ENCODE assay signal across 24 cellular contexts in the genomic region with DNA sequence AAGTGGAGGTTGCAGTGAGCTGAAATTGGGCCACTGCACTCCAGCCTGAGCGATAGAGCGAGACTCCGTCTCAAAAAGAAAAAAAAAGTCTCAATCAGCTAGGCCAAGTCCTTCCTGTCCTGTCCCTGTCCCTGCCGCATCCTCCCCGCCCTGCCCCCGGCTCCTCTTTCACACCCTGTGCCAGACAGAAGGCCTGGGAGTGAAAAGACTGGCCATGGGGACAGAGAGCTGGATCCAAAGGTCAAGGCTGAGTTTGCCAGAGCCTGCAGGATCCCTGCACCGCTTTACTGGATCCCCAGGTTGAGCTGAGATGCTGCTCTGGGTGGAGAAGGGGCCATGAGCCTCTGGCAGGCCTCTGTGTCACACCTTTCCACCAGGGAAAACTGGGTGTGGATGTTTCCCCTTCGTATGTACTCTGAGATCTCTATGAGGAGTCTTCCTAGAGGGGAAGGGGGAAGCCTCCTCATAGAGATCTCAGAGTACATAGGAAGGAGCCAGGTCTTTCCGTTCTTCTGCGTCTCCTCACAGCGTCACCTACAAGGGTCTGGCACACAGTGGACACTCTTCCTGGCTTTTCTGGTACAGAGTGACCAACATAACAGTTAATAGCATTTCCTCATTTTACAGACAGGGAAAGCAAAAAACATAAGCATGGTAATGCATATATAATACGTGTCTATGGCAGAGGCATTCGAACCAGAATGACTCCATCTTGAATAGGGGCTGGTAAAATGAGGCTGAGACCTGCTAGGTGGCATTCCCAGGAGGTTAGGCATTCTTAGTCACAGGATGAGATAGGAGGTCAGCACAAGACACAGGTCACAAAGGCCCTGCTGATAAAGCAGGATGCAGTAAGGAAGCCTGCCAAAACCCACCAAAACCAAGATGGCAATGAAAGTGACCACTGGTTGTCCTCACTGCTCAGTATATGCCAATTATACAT. TPM values are rescaled to one million over a fixed set of nuclear protein-coding genes. Genes with fewer than 3 reads are reported as not detected.
DNase-seq lines count a peak whose midpoint lies in the region; ATAC-seq and TF ChIP-seq lines count a peak whose summit lies in the region.
"Had no signal": no experiment of that assay in that cellular context is flagged by ENCODE, and none has a peak within 500 bp of the region (broad histone marks: within the 10 kb centered on the region; RNA-seq: fewer than 3 reads in every experiment).

No MANE protein-coding gene starts in this region.

- H3K9me3 Mint-ChIP-seq in CD4-positive, CD25-positive, alpha-beta regulatory T cell: no peaks in the 10 kb centered on the region
- no peaks in the 10 kb centered on the region for H3K9me3 Mint-ChIP-seq in osteocyte (ENCODE audit: unreplicated experiment)
- H3K9me3 Mint-ChIP-seq: activated CD4-positive, alpha-beta memory T cell treated with anti-CD3 and anti-CD28 coated beads, Interleukin-2, amount 10 ng/mL, durations not matched to agents 7 days and 5 days; activated T-cell treated with anti-CD3 and anti-CD28 coated beads, Interleukin-2, amount 50 U/mL, for 24 hours; T-helper 1 cell treated with Interleukin-12 subunit alpha and Interleukin-12 subunit beta and Interleukin-4 antibody, amounts not matched to agents 30 μg/mL and 1 μg/mL, for 36 hours had no signal

- no peaks in the 10 kb centered on the region for H3K27me3 ChIP-seq in CD4-positive, CD25-positive, alpha-beta regulatory T cell (ENCODE audit: control insufficient read depth, insufficient read depth, low read length)
- H3K27me3 ChIP-seq in esophagus muscularis mucosa: no peaks in the 10 kb centered on the region
- H3K27me3 ChIP-seq in neuronal stem cell (ENCODE audit: control insufficient read depth in 3 of 3, insufficient read depth in 3 of 3, low read depth in 1 of 3, low read length in 3 of 3): no peaks in the 10 kb centered on the region
- H3K27me3 ChIP-seq: foreskin keratinocyte, tibial artery had no signal

- H4K91ac ChIP-seq in neuronal stem cell (ENCODE audit: low read depth, low read length, poor library complexity): no peak overlapping the region

- H3K27me3 Mint-ChIP-seq in CD4-positive, CD25-positive, alpha-beta regulatory T cell: no peaks in the 10 kb centered on the region
- H3K27me3 Mint-ChIP-seq in osteocyte (ENCODE audit: unreplicated experiment): no peaks in the 10 kb centered on the region
- H3K27me3 Mint-ChIP-seq: activated CD4-positive, alpha-beta memory T cell treated with anti-CD3 and anti-CD28 coated beads, Interleukin-2, amount 10 ng/mL, durations not matched to agents 7 days and 5 days; activated naive CD8-positive, alpha-beta T cell; activated T-cell treated with anti-CD3 and anti-CD28 coated beads, Interleukin-2, amount 50 U/mL, for 24 hours had no signal

- H3K36me3 ChIP-seq in CD4-positive, CD25-positive, alpha-beta regulatory T cell (ENCODE audit: control insufficient read depth, insufficient read depth, low read length): no peaks in the 10 kb centered on the region
- H3K36me3 ChIP-seq in esophagus muscularis mucosa (no peaks in the 10 kb centered on the region), neuronal stem cell (replicated peaks in 1 of 2; ENCODE audit: control insufficient read depth in 2 of 2, insufficient read depth in 2 of 2, low read length in 2 of 2) (no peaks in the 10 kb centered on the region)
- H3K36me3 ChIP-seq: tibial artery, WERI-Rb-1 had no signal

- TF ChIP-seq CTCF in esophagus muscularis mucosa (IDR thresholded peaks at IDR 0.05) (no peak), osteocyte (IDR thresholded peaks at IDR 0.05) (no peak)

- intact Hi-C loops in esophagus muscularis mucosa (cut with DNase I): no loop called here

- H3K36me3 Mint-ChIP-seq in CD4-positive, CD25-positive, alpha-beta regulatory T cell: peaks cover 6% of the 10 kb centered on the region
- H3K36me3 Mint-ChIP-seq in osteocyte (ENCODE audit: unreplicated experiment): no peaks in the 10 kb centered on the region
- H3K36me3 Mint-ChIP-seq: activated naive CD8-positive, alpha-beta T cell had no signal

- H3K27ac Mint-ChIP-seq in CD4-positive, CD25-positive, alpha-beta regulatory T cell: peak overlapping the region in 2 of 3 donors; percentile 8 to 60
- no peak overlapping the region for H3K27ac Mint-ChIP-seq in osteocyte (ENCODE audit: unreplicated experiment)
- H3K27ac Mint-ChIP-seq: activated CD4-positive, alpha-beta memory T cell treated with anti-CD3 and anti-CD28 coated beads, Interleukin-2, amount 10 ng/mL, durations not matched to agents 7 days and 5 days; activated T-cell treated with anti-CD3 and anti-CD28 coated beads, Interleukin-2, amount 50 U/mL, for 24 hours; T-helper 1 cell treated with Interleukin-12 subunit alpha and Interleukin-12 subunit beta and Interleukin-4 antibody, amounts not matched to agents 30 μg/mL and 1 μg/mL, for 36 hours had no signal

- no peak for DNase-seq in CD4-positive, CD25-positive, alpha-beta regulatory T cell
- DNase-seq in HuH-7.5 (ENCODE audit: low spot score): peak; percentile 81
- no peak for DNase-seq in esophagus muscularis mucosa (ENCODE audit: extremely low spot score)
- DNase-seq in neuronal stem cell (ENCODE audit: low spot score): no peak
- DNase-seq in osteocyte (ENCODE audit: extremely low spot score, unreplicated experiment): no peak
- no peak for DNase-seq in NCI-H2081 (lab: John Stamatoyannopoulos, UW)
- no peak for DNase-seq in activated CD4-positive, CD25-positive, alpha-beta regulatory T cell (lab: John Stamatoyannopoulos, UW)
- DNase-seq in NCI-H446 (lab: John Stamatoyannopoulos, UW): no peak
- DNase-seq: activated CD4-positive, alpha-beta memory T cell treated with anti-CD3 and anti-CD28 coated beads, Interleukin-2, amount 10 ng/mL, durations not matched to agents 7 days and 5 days; activated T-cell treated with anti-CD3 and anti-CD28 coated beads, Interleukin-2, amount 50 U/mL, for 24 hours; COR-L47; foreskin keratinocyte; GOT3; mucosa of descending colon; NCI-H1092 treated with DMSO at 0.1 percent for 48 hours; NCI-H2081 treated with DMSO at 0.1 percent for 48 hours; NCI-H510A; stimulated activated naive CD4-positive, alpha-beta T cell treated with Interleukin-2 at 50 U/mL for 16 hours; tibial artery; WERI-Rb-1 had no signal

- TF ChIP-seq EP300 in esophagus muscularis mucosa (IDR thresholded peaks at IDR 0.05): no peak

- no peak overlapping the region for H3K9ac ChIP-seq in neuronal stem cell (ENCODE audit: low read depth, low read length, poor library complexity)

- no peak overlapping the region for H3K18ac ChIP-seq in neuronal stem cell (ENCODE audit: low read length)

- H2BK5ac ChIP-seq in neuronal stem cell (ENCODE audit: low read length): no peak overlapping the region

- H3K4me1 ChIP-seq in CD4-positive, CD25-positive, alpha-beta regulatory T cell (ENCODE audit: control insufficient read depth, insufficient read depth, low read length, poor library complexity, severe bottlenecking): peaks cover 6% of the 10 kb centered on the region
- H3K4me1 ChIP-seq in esophagus muscularis mucosa: peaks cover 20 to 39% (median 33%) of the 10 kb centered on the region in 4 donors
- peaks cover 5 to 11% of the 10 kb centered on the region in 2 donors for H3K4me1 ChIP-seq in neuronal stem cell (ENCODE audit: control insufficient read depth in 2 of 2, insufficient read depth in 1 of 2, low read depth in 1 of 2, low read length in 2 of 2)

- no peak for ATAC-seq in CD4-positive, CD25-positive, alpha-beta regulatory T cell (ENCODE audit: low read depth in 2 of 2)
- ATAC-seq: foreskin keratinocyte, mucosa of descending colon had no signal

- H3K4me2 ChIP-seq in neuronal stem cell (ENCODE audit: insufficient read depth, low read length, poor library complexity, severe bottlenecking): no peak overlapping the region

- H3K23ac ChIP-seq in neuronal stem cell (ENCODE audit: low read depth, low read length, poor library complexity): no peak overlapping the region

- TF ChIP-seq POLR2A in esophagus muscularis mucosa (IDR thresholded peaks at IDR 0.05; ENCODE audit: low read depth): no peak

- H3K14ac ChIP-seq in neuronal stem cell (ENCODE audit: low read length): no peak overlapping the region

- no peak overlapping the region for H2BK15ac ChIP-seq in neuronal stem cell (ENCODE audit: low read length)

- no peak overlapping the region for H3K4me3 ChIP-seq in CD4-positive, CD25-positive, alpha-beta regulatory T cell (ENCODE audit: low read depth, low read length)
- H3K4me3 ChIP-seq in esophagus muscularis mucosa (no peak overlapping the region), neuronal stem cell (ENCODE audit: low read length in 2 of 2) (no peak overlapping the region)
- H3K4me3 ChIP-seq: coronary artery, mucosa of descending colon, tibial artery had no signal

- H3K4me1 Mint-ChIP-seq in CD4-positive, CD25-positive, alpha-beta regulatory T cell: peaks cover 16 to 66% (median 43%) of the 10 kb centered on the region in 4 donors
- peaks cover 41% of the 10 kb centered on the region for H3K4me1 Mint-ChIP-seq in osteocyte (ENCODE audit: unreplicated experiment)

- no peak overlapping the region for H4K8ac ChIP-seq in neuronal stem cell (ENCODE audit: low read depth, low read length)

- peak overlapping the region; percentile 17 for H2AK5ac ChIP-seq in neuronal stem cell (ENCODE audit: low read depth, low read length)

- 82% methylated on average over 13 of the region's 13 CpGs for WGBS in esophagus muscularis mucosa
- whole genome bisulfite sequencing in neuronal stem cell (ENCODE audit: extremely low coverage in 2 of 2, insufficient read length in 2 of 2, insufficient replicate concordance in 1 of 2), 2 donors: no CpG with 5 or more reads among the region's 13 CpGs

- H2AFZ ChIP-seq in neuronal stem cell (ENCODE audit: low read length): peak overlapping the region; percentile 3

- H3K27ac ChIP-seq in CD4-positive, CD25-positive, alpha-beta regulatory T cell (ENCODE audit: insufficient read depth, low read length, poor library complexity, severe bottlenecking): no peak overlapping the region
- H3K27ac ChIP-seq in esophagus muscularis mucosa (replicated peaks in 1 of 4): peak overlapping the region in 3 of 4 donors; percentile 39 to 60 (median 46)
- no peak overlapping the region for H3K27ac ChIP-seq in neuronal stem cell (replicated peaks; ENCODE audit: low read length)
- H3K27ac ChIP-seq: foreskin keratinocyte, tibial artery, WERI-Rb-1 had no signal

- no peak overlapping the region for H2BK120ac ChIP-seq in neuronal stem cell (ENCODE audit: low read depth, low read length)

- H2BK12ac ChIP-seq in neuronal stem cell (ENCODE audit: low read length): no peak overlapping the region

- H3K9me3 ChIP-seq in CD4-positive, CD25-positive, alpha-beta regulatory T cell (ENCODE audit: control insufficient read depth in 2 of 2, low read length in 2 of 2): no peaks in the 10 kb centered on the region
- no peaks in the 10 kb centered on the region for H3K9me3 ChIP-seq in esophagus muscularis mucosa
- no peaks in the 10 kb centered on the region for H3K9me3 ChIP-seq in neuronal stem cell (replicated peaks in 1 of 2; ENCODE audit: control insufficient read depth in 2 of 2, insufficient read depth in 1 of 2, low read depth in 1 of 2, low read length in 2 of 2)
- H3K9me3 ChIP-seq: mucosa of descending colon, tibial artery had no signal

- H3K4ac ChIP-seq in neuronal stem cell (ENCODE audit: low read length): no peak overlapping the region

- H3K4me3 Mint-ChIP-seq in CD4-positive, CD25-positive, alpha-beta regulatory T cell: peak overlapping the region in 2 of 4 donors; percentile 45 to 61
- H3K4me3 Mint-ChIP-seq in osteocyte (ENCODE audit: unreplicated experiment): no peak overlapping the region
- H3K4me3 Mint-ChIP-seq: activated CD4-positive, alpha-beta memory T cell treated with anti-CD3 and anti-CD28 coated beads, Interleukin-2, amount 10 ng/mL, durations not matched to agents 7 days and 5 days; activated naive CD8-positive, alpha-beta T cell; activated T-cell treated with anti-CD3 and anti-CD28 coated beads, Interleukin-2, amount 50 U/mL, for 24 hours; T-helper 1 cell treated with Interleukin-12 subunit alpha and Interleukin-12 subunit beta and Interleukin-4 antibody, amounts not matched to agents 30 μg/mL and 1 μg/mL, for 36 hours had no signal

- H3K79me1 ChIP-seq in neuronal stem cell (ENCODE audit: low read depth, low read length): no peaks in the 10 kb centered on the region

RNA-seq across cellular contexts. Expression of gene NINJ2, which starts 35.1 kb away (rescaled TPM):
- 16.8 TPM for total RNA-seq in CD4-positive, CD25-positive, alpha-beta regulatory T cell
- 100 to 1,000 TPM; 106 to 170 (median 143) TPM for polyA plus RNA-seq in CD4-positive, CD25-positive, alpha-beta regulatory T cell
- total RNA-seq in esophagus muscularis mucosa (10 to 100 TPM in 1 of 4 donors, 1 to 10 TPM in 3; 2.9 to 11.1 (median 7.1) TPM), osteocyte (1.3 and 2.3 TPM in 2 replicates)
- polyA plus RNA-seq in neuronal stem cell (2013, experiment 1 of 2): 0.52 TPM
- 0.42 TPM for polyA plus RNA-seq in neuronal stem cell (2013, experiment 2 of 2)
- total RNA-seq: LHCN-M2 had no signal

Comparison
In these comparisons a context has a peak if more than half of its experiments do, and no peak if none do; other contexts are left out.
1. H3K27ac ChIP-seq: peak in esophagus muscularis mucosa (3 of 4); none in CD4-positive, CD25-positive, alpha-beta regulatory T cell (single experiment) and neuronal stem cell (single experiment).